ENCODE assay signal across 8 cellular contexts in genomic region chr11:2099523-2100316, GRCh38. TPM values are rescaled to one million over a fixed set of nuclear protein-coding genes. Genes with fewer than 3 reads are reported as not detected.
DNase-seq lines count a peak whose midpoint lies in the region; ATAC-seq, FAIRE-seq and TF ChIP-seq lines count a peak whose summit lies in the region.

No MANE protein-coding gene starts in this region.

- H3K9me3 ChIP-seq in HAP-1 = no peaks in the 10 kb centered on the region

- no peaks in the 10 kb centered on the region for H3K4me1 ChIP-seq in HAP-1

- peak; percentile 50 for TF ChIP-seq CTCF in bronchial epithelial cell (IDR thresholded peaks at IDR 0.05; ENCODE audit: insufficient read depth, low read length, severe bottlenecking)

- in situ Hi-C loops in HAP-1 (cut with MboI; ENCODE audit: low sequenced_read_pairs) = no loop called here

- peak; percentile 61 for DNase-seq in DMS153 (lab: John Stamatoyannopoulos, UW)
- DNase-seq in NCI-H2029 treated with DMSO at 0.1 percent for 48 hours (lab: John Stamatoyannopoulos, UW) = peak; percentile 35
- peak; percentile 83 for DNase-seq in bronchial epithelial cell (ENCODE audit: low read depth)
- DNase-seq in mucosa of gallbladder (ENCODE audit: low spot score) = peak; percentile 86
- DNase-seq in stimulated activated CD4-positive, alpha-beta T cell treated with anti-CD3 and anti-CD28 coated beads, Interleukin-12 subunit alpha, Interleukin-12 subunit beta, amount 100 ng/mL, for 4 hours = no peak
- no peak for DNase-seq in HAP-1 (ENCODE audit: low spot score in 2 of 2)

- FAIRE-seq in bronchial epithelial cell (lab: Jason Lieb, UNC) = no peak

- H3K4me3 ChIP-seq in bronchial epithelial cell (ENCODE audit: low read depth, low read length) (no peak overlapping the region), HAP-1 (no peak overlapping the region)

- H3K36me3 ChIP-seq in bronchial epithelial cell (ENCODE audit: control insufficient read depth, insufficient read depth, low read length) (no peaks in the 10 kb centered on the region), HAP-1 (replicated peaks) (no peaks in the 10 kb centered on the region)

- peaks cover 4% of the 10 kb centered on the region for H3K27me3 ChIP-seq in bronchial epithelial cell (ENCODE audit: control insufficient read depth, insufficient read depth, low read length)
- no peaks in the 10 kb centered on the region for H3K27me3 ChIP-seq in HAP-1 (ENCODE audit: low read depth)

- ATAC-seq in GM18511 (IDR thresholded peaks at IDR 0.05; ENCODE audit: unreplicated experiment) = no peak
- no peak for ATAC-seq in GM19463 (IDR thresholded peaks at IDR 0.05; ENCODE audit: unreplicated experiment)

RNA-seq across cellular contexts. Expression of gene IGF2, which starts 39.5 kb away (rescaled TPM):
- total RNA-seq in bronchial epithelial cell (1.0 and 6.6 TPM in 2 replicates), mucosa of gallbladder (32.5 TPM)

Comparison
In these comparisons a context has a peak if more than half of its experiments do, and no peak if none do; other contexts are left out.
1. DNase-seq: peak in DMS153 (single experiment), NCI-H2029 treated with DMSO at 0.1 percent for 48 hours (single experiment), bronchial epithelial cell (single experiment) and mucosa of gallbladder (single experiment); none in stimulated activated CD4-positive, alpha-beta T cell treated with anti-CD3 and anti-CD28 coated beads, Interleukin-12 subunit alpha, Interleukin-12 subunit beta, amount 100 ng/mL, for 4 hours (single experiment) and HAP-1 (0 of 2).